8 cellular contexts compared by ENCODE assay signal in the genomic region with DNA sequence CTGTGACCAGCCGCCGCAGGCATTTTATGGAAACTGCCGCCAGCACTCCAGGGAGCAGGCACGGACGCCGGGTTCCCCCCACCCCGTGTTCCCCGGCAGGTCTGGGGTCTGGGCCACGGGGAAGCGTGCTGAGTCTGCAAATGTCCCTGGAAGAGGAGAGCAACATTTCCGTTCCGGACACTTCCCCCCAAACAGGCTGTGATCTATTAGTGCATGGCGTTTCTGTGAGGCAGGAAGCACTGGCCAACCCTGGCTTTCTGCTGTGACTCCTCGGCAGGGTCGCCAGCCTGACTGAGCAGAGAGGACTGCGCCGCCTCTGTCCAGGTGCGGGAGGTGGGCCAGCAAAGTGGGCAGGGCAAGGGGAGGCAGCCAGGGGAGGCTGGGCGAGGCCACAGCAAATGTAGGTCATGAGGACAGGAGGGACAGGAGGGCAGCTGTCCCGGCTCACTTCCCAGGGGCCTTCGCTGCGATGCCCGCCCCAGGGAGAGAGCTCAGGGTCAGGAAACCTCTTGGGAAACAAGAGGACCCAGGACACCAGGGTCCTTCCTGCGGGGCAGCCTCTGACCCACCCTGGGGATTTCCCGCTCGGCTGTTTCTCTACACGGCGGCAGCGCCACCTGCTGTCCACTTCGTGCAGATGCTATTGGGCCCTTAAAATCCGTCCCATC. TPM values are rescaled to one million over a fixed set of nuclear protein-coding genes. Genes with fewer than 3 reads are reported as not detected.
DNase-seq lines count a peak whose midpoint lies in the region; ATAC-seq, FAIRE-seq and TF ChIP-seq lines count a peak whose summit lies in the region.

No MANE protein-coding gene starts in this region.

- POLR2A ChIA-PET in endothelial cell of umbilical vein (lab: Charles Lee) = no interaction called here
- POLR2A ChIA-PET in naive thymus-derived CD8-positive, alpha-beta T cell (lab: Charles Lee) = no interaction called here

- H3K4me1 Mint-ChIP-seq in activated CD8-positive, alpha-beta memory T cell treated with anti-CD3 and anti-CD28 coated beads, Interleukin-2, amount 10 ng/mL, durations not matched to agents 7 days and 5 days = peaks cover 3% of the 10 kb centered on the region
- H3K4me1 Mint-ChIP-seq in naive thymus-derived CD8-positive, alpha-beta T cell = peaks cover 4 to 11% (median 7%) of the 10 kb centered on the region in 4 donors
- peaks cover 12% of the 10 kb centered on the region for H3K4me1 Mint-ChIP-seq in stimulated activated naive CD8-positive, alpha-beta T cell treated with anti-CD3 and anti-CD28 coated beads, Interleukin-15, amount 100 ng/mL, for 72 hours

- H3K27me3 Mint-ChIP-seq in activated CD8-positive, alpha-beta memory T cell treated with anti-CD3 and anti-CD28 coated beads, Interleukin-2, amount 10 ng/mL, durations not matched to agents 7 days and 5 days = peaks cover 64% of the 10 kb centered on the region
- peaks cover 15 to 58% (median 36%) of the 10 kb centered on the region in 5 donors for H3K27me3 Mint-ChIP-seq in naive thymus-derived CD8-positive, alpha-beta T cell
- H3K27me3 Mint-ChIP-seq in stimulated activated naive CD8-positive, alpha-beta T cell treated with anti-CD3 and anti-CD28 coated beads, Interleukin-15, amount 100 ng/mL, for 72 hours = peaks cover 74% of the 10 kb centered on the region

- H3K36me3 Mint-ChIP-seq in activated CD8-positive, alpha-beta memory T cell treated with anti-CD3 and anti-CD28 coated beads, Interleukin-2, amount 10 ng/mL, durations not matched to agents 7 days and 5 days = no peaks in the 10 kb centered on the region
- H3K36me3 Mint-ChIP-seq in naive thymus-derived CD8-positive, alpha-beta T cell = no peaks in the 10 kb centered on the region

- H3K36me3 ChIP-seq in endothelial cell of umbilical vein (ENCODE audit: control insufficient read depth in 2 of 2, extremely low read depth in 1 of 2, insufficient read depth in 2 of 2, low read length in 2 of 2) = no peaks in the 10 kb centered on the region

- H3K4me3 Mint-ChIP-seq in activated CD8-positive, alpha-beta memory T cell treated with anti-CD3 and anti-CD28 coated beads, Interleukin-2, amount 10 ng/mL, durations not matched to agents 7 days and 5 days = no peak overlapping the region
- peak overlapping the region in 5 of 10 donors; percentile 10 to 54 (median 33) for H3K4me3 Mint-ChIP-seq in naive thymus-derived CD8-positive, alpha-beta T cell
- H3K4me3 Mint-ChIP-seq in stimulated activated naive CD8-positive, alpha-beta T cell treated with anti-CD3 and anti-CD28 coated beads, Interleukin-15, amount 100 ng/mL, for 72 hours = peak overlapping the region in 1 of 2 donors; percentile 64

- H3K4me3 ChIP-seq in endothelial cell of umbilical vein (replicated peaks in 1 of 3; ENCODE audit: insufficient read depth in 1 of 3, low read depth in 1 of 3, low read length in 3 of 3) = no peak overlapping the region

- peak; percentile 39 for ATAC-seq in activated CD8-positive, alpha-beta memory T cell treated with anti-CD3 and anti-CD28 coated beads, Interleukin-2, amount 10 ng/mL, durations not matched to agents 7 days and 5 days
- peak in 1 of 2 donors; percentile 47 for ATAC-seq in naive thymus-derived CD8-positive, alpha-beta T cell
- ATAC-seq in stimulated activated naive CD8-positive, alpha-beta T cell treated with anti-CD3 and anti-CD28 coated beads, Interleukin-15, amount 100 ng/mL, for 72 hours = no peak
- no peak for ATAC-seq in HG03354 (IDR thresholded peaks at IDR 0.05; ENCODE audit: poor library complexity, severe bottlenecking, unreplicated experiment)

- no peaks in the 10 kb centered on the region for H3K9me3 ChIP-seq in endothelial cell of umbilical vein (replicated peaks; ENCODE audit: control insufficient read depth, insufficient read depth, low read length)

- H3K9ac ChIP-seq in endothelial cell of umbilical vein (replicated peaks; ENCODE audit: extremely low read depth, insufficient read depth, low read length) = no peak overlapping the region

- no peak overlapping the region for H3K27ac ChIP-seq in endothelial cell of umbilical vein (ENCODE audit: insufficient read depth, low read depth, low read length)

- peak; percentile 59 for FAIRE-seq in endothelial cell of umbilical vein (lab: Jason Lieb, UNC)

- CTCF ChIA-PET in activated CD8-positive, alpha-beta memory T cell treated with anti-CD3 and anti-CD28 coated beads, Interleukin-2, amount 10 ng/mL, durations not matched to agents 7 days and 5 days (lab: Charles Lee) = interaction anchor here (0.6 to 1.6 kb wide), 6 partner anchors 14 to 698 kb away, joined by 3 to 6 read pairs (median 3); no protein-coding TSS in a partner anchor
- CTCF ChIA-PET in endothelial cell of umbilical vein (lab: Charles Lee) = interaction anchor here (0.9 to 7.0 kb wide), 7 partner anchors 156 to 698 kb away, joined by 3 to 471 read pairs (median 4); no protein-coding TSS in a partner anchor

- H3K9me3 Mint-ChIP-seq in activated CD8-positive, alpha-beta memory T cell treated with anti-CD3 and anti-CD28 coated beads, Interleukin-2, amount 10 ng/mL, durations not matched to agents 7 days and 5 days (ENCODE audit: low read depth) = no peaks in the 10 kb centered on the region
- H3K9me3 Mint-ChIP-seq in naive thymus-derived CD8-positive, alpha-beta T cell = no peaks in the 10 kb centered on the region
- no peaks in the 10 kb centered on the region for H3K9me3 Mint-ChIP-seq in stimulated activated naive CD8-positive, alpha-beta T cell treated with anti-CD3 and anti-CD28 coated beads, Interleukin-15, amount 100 ng/mL, for 72 hours

- peak overlapping the region; percentile 58 for H2AFZ ChIP-seq in endothelial cell of umbilical vein (ENCODE audit: low read depth, low read length)

- DNase-seq in NCI-H524 (lab: John Stamatoyannopoulos, UW) (peak; percentile 27 to 66), NCI-H524 treated with DMSO at 0.1 percent for 48 hours (lab: John Stamatoyannopoulos, UW) (no peak), NCI-H226 (peak; percentile 32), endothelial cell of umbilical vein (ENCODE audit: low read depth, low spot score) (peak; percentile 65)
- peak; percentile 55 for DNase-seq in activated CD8-positive, alpha-beta memory T cell treated with anti-CD3 and anti-CD28 coated beads, Interleukin-2, amount 10 ng/mL, durations not matched to agents 7 days and 5 days
- DNase-seq in naive thymus-derived CD8-positive, alpha-beta T cell = peak in 9 of 10 donors; percentile 8 to 48 (median 40)
- DNase-seq in stimulated activated naive CD8-positive, alpha-beta T cell treated with anti-CD3 and anti-CD28 coated beads, Interleukin-15, amount 100 ng/mL, for 72 hours = peak; percentile 39 to 41

- no peaks in the 10 kb centered on the region for H4K20me1 ChIP-seq in endothelial cell of umbilical vein (replicated peaks; ENCODE audit: control insufficient read depth, extremely low read depth, insufficient read depth, low read length)

- peaks cover 24 to 28% of the 10 kb centered on the region in 2 experiments for H3K27me3 ChIP-seq in endothelial cell of umbilical vein (ENCODE audit: control insufficient read depth in 2 of 2, insufficient read depth in 2 of 2, low read length in 2 of 2)

- no TSS peak for BruUV-seq in endothelial cell of umbilical vein (replicated peaks; lab: Mats Ljungman, UMichigan)

- H3K4me1 ChIP-seq in endothelial cell of umbilical vein (ENCODE audit: control insufficient read depth, extremely low read depth, insufficient read depth, low read length) = peaks cover 5% of the 10 kb centered on the region

- TF ChIP-seq POLR2A in endothelial cell of umbilical vein (IDR thresholded peaks at IDR 0.05; ENCODE audit: low read depth, low read length) = no peak

- peak overlapping the region; percentile 14 for H3K4me2 ChIP-seq in endothelial cell of umbilical vein (ENCODE audit: insufficient read depth, low read length)

- no peaks in the 10 kb centered on the region for H3K9me1 ChIP-seq in endothelial cell of umbilical vein (replicated peaks; ENCODE audit: control insufficient read depth, extremely low read depth, insufficient read depth, low read length)

- H3K27ac Mint-ChIP-seq in activated CD8-positive, alpha-beta memory T cell treated with anti-CD3 and anti-CD28 coated beads, Interleukin-2, amount 10 ng/mL, durations not matched to agents 7 days and 5 days = no peak overlapping the region
- H3K27ac Mint-ChIP-seq in naive thymus-derived CD8-positive, alpha-beta T cell = peak overlapping the region in 1 of 10 donors; percentile 18
- peak overlapping the region in 1 of 2 donors; percentile 42 for H3K27ac Mint-ChIP-seq in stimulated activated naive CD8-positive, alpha-beta T cell treated with anti-CD3 and anti-CD28 coated beads, Interleukin-15, amount 100 ng/mL, for 72 hours

- peak; percentile 86 to 89 for TF ChIP-seq CTCF in endothelial cell of umbilical vein (IDR thresholded peaks at IDR 0.05; ENCODE audit: extremely low read depth in 1 of 2, insufficient read depth in 1 of 2, low read depth in 1 of 2, low read length in 2 of 2)

- no peaks in the 10 kb centered on the region for H3K79me2 ChIP-seq in endothelial cell of umbilical vein (ENCODE audit: control insufficient read depth, insufficient read depth, low read length)

- intact Hi-C loops in endothelial cell of umbilical vein (cut with micrococcal nuclease) = loop anchor here (1.0 kb wide), 3 partner anchors 267 to 475 kb away; no protein-coding TSS in a partner anchor

- dilution Hi-C loops in endothelial cell of umbilical vein (cut with MboI; ENCODE audit: extremely low pct_ligation_motif_present, low sequenced_read_pairs) = loop anchor here (10.0 kb wide), 1 partner anchor 435 kb away; no protein-coding TSS in a partner anchor

RNA-seq across cellular contexts. Expression of gene FOXF1, which starts 9.5 kb away (rescaled TPM):
- total RNA-seq in activated CD8-positive, alpha-beta memory T cell treated with anti-CD3 and anti-CD28 coated beads, Interleukin-2, amount 10 ng/mL, durations not matched to agents 7 days and 5 days = not detected
- 1.1 and 2.2 TPM in 2 replicates for total RNA-seq in endothelial cell of umbilical vein
- polyA plus RNA-seq in endothelial cell of umbilical vein = 1.0 and 1.4 TPM in 2 replicates
- polyA plus RNA-seq in endothelial cell of umbilical vein (2011; cell fraction: cytosol; rRNA removed) = 0.97 and 1.2 TPM in 2 replicates
- 1.6 and 2.3 TPM in 2 replicates for polyA plus RNA-seq in endothelial cell of umbilical vein (2011; cell fraction: nucleus; rRNA removed)
- polyA plus RNA-seq in endothelial cell of umbilical vein (2012) = 0.34 and 0.79 TPM in 2 replicates
- 0.49 and 0.81 TPM in 2 replicates for polyA minus RNA-seq in endothelial cell of umbilical vein
- 3.5 TPM for polyA minus RNA-seq in endothelial cell of umbilical vein (2011; cell fraction: cytosol; rRNA and poly(A)+ RNA removed)
- polyA minus RNA-seq in endothelial cell of umbilical vein (2011; cell fraction: nucleus; rRNA and poly(A)+ RNA removed) = 1.0 and 1.5 TPM in 2 replicates
- not detected for total RNA-seq in naive thymus-derived CD8-positive, alpha-beta T cell
- polyA plus RNA-seq in naive thymus-derived CD8-positive, alpha-beta T cell = not detected

RNA-seq across cellular contexts. Expression of gene MTHFSD, which starts 35.3 kb away (rescaled TPM):
- 10 to 100 TPM; 23.2 to 25.3 TPM for total RNA-seq in activated CD8-positive, alpha-beta memory T cell treated with anti-CD3 and anti-CD28 coated beads, Interleukin-2, amount 10 ng/mL, durations not matched to agents 7 days and 5 days
- total RNA-seq in endothelial cell of umbilical vein = 21.1 and 23.2 TPM in 2 replicates
- polyA plus RNA-seq in endothelial cell of umbilical vein = 16.7 and 17.8 TPM in 2 replicates
- polyA plus RNA-seq in endothelial cell of umbilical vein (2011; cell fraction: cytosol; rRNA removed) = 6.9 and 9.6 TPM in 2 replicates
- 67.5 and 76.2 TPM in 2 replicates for polyA plus RNA-seq in endothelial cell of umbilical vein (2011; cell fraction: nucleus; rRNA removed)
- polyA plus RNA-seq in endothelial cell of umbilical vein (2012) = 17.6 and 21.9 TPM in 2 replicates
- 20.2 and 21.4 TPM in 2 replicates for polyA minus RNA-seq in endothelial cell of umbilical vein
- polyA minus RNA-seq in endothelial cell of umbilical vein (2011; cell fraction: cytosol; rRNA and poly(A)+ RNA removed) = 7.2 TPM
- 27.4 and 36.6 TPM in 2 replicates for polyA minus RNA-seq in endothelial cell of umbilical vein (2011; cell fraction: nucleus; rRNA and poly(A)+ RNA removed)
- 10 to 100 TPM; 37.9 to 41.6 TPM for total RNA-seq in naive thymus-derived CD8-positive, alpha-beta T cell
- 10 to 100 TPM in 2 of 3 donors, 1 to 10 TPM in 1; 9.8 to 19.0 (median 16.1) TPM for polyA plus RNA-seq in naive thymus-derived CD8-positive, alpha-beta T cell

RNA-seq across cellular contexts. Expression of gene FOXC2, which starts 46.8 kb away (rescaled TPM):
- not detected for total RNA-seq in activated CD8-positive, alpha-beta memory T cell treated with anti-CD3 and anti-CD28 coated beads, Interleukin-2, amount 10 ng/mL, durations not matched to agents 7 days and 5 days
- 44.0 and 47.0 TPM in 2 replicates for total RNA-seq in endothelial cell of umbilical vein
- polyA plus RNA-seq in endothelial cell of umbilical vein = 7.2 and 7.7 TPM in 2 replicates
- polyA plus RNA-seq in endothelial cell of umbilical vein (2011; cell fraction: cytosol; rRNA removed) = 7.2 and 7.9 TPM in 2 replicates
- 8.5 and 9.7 TPM in 2 replicates for polyA plus RNA-seq in endothelial cell of umbilical vein (2011; cell fraction: nucleus; rRNA removed)
- polyA plus RNA-seq in endothelial cell of umbilical vein (2012) = 54.1 and 60.0 TPM in 2 replicates
- polyA minus RNA-seq in endothelial cell of umbilical vein = 3.8 and 6.0 TPM in 2 replicates
- 3.3 TPM for polyA minus RNA-seq in endothelial cell of umbilical vein (2011; cell fraction: cytosol; rRNA and poly(A)+ RNA removed)
- 9.2 and 14.3 TPM in 2 replicates for polyA minus RNA-seq in endothelial cell of umbilical vein (2011; cell fraction: nucleus; rRNA and poly(A)+ RNA removed)
- total RNA-seq in naive thymus-derived CD8-positive, alpha-beta T cell = not detected
- not detected for polyA plus RNA-seq in naive thymus-derived CD8-positive, alpha-beta T cell

RNA-seq across cellular contexts. Expression of gene FOXL1, which starts 58.6 kb away (rescaled TPM):
- not detected for total RNA-seq in activated CD8-positive, alpha-beta memory T cell treated with anti-CD3 and anti-CD28 coated beads, Interleukin-2, amount 10 ng/mL, durations not matched to agents 7 days and 5 days
- 3.8 and 4.2 TPM in 2 replicates for total RNA-seq in endothelial cell of umbilical vein
- 2.8 and 3.2 TPM in 2 replicates for polyA plus RNA-seq in endothelial cell of umbilical vein
- polyA plus RNA-seq in endothelial cell of umbilical vein (2011; cell fraction: cytosol; rRNA removed) = 1.0 and 1.5 TPM in 2 replicates
- polyA plus RNA-seq in endothelial cell of umbilical vein (2011; cell fraction: nucleus; rRNA removed) = 1.8 and 3.0 TPM in 2 replicates
- polyA plus RNA-seq in endothelial cell of umbilical vein (2012) = 1.1 and 1.4 TPM in 2 replicates
- 0.78 and 0.98 TPM in 2 replicates for polyA minus RNA-seq in endothelial cell of umbilical vein
- polyA minus RNA-seq in endothelial cell of umbilical vein (2011; cell fraction: cytosol; rRNA and poly(A)+ RNA removed) = 2.5 TPM
- 1.9 and 4.6 TPM in 2 replicates for polyA minus RNA-seq in endothelial cell of umbilical vein (2011; cell fraction: nucleus; rRNA and poly(A)+ RNA removed)
- total RNA-seq in naive thymus-derived CD8-positive, alpha-beta T cell = not detected
- not detected for polyA plus RNA-seq in naive thymus-derived CD8-positive, alpha-beta T cell

Comparison
In these comparisons a context has a peak if more than half of its experiments do, and no peak if none do; other contexts are left out.
1. RNA of gene FOXC2, which starts 46.8 kb away (total RNA-seq): 44.0 to 47.0 TPM in endothelial cell of umbilical vein; not detected in activated CD8-positive, alpha-beta memory T cell treated with anti-CD3 and anti-CD28 coated beads, Interleukin-2, amount 10 ng/mL, durations not matched to agents 7 days and 5 days and not detected in naive thymus-derived CD8-positive, alpha-beta T cell; every median in the first group is over 10 times any median in the second.